1 cellular context compared by ENCODE assay signal in the genomic region with DNA sequence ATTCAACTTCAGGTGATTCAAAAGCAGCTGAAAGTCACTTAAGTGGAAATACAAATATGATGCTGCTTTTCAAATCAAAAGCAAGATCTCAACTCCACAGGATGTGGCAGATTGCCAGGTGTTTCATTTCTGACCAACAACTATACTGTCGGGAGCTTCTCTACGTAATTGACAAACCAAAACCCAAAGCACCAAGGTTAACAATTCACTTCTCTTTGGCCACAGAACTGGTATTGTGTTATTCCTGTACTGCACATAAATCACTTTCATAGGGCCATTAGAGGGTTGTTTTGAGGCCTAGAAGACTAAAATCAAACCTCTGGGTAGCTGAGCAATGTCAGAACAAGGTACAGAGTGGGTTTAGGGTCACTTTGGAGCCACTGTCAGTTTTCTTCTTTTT.
A peak's percentile ranks its signal among the peaks of the same experiment; 100 is the strongest.
TF ChIP-seq lines count a peak whose summit lies in the region.

No MANE protein-coding gene starts in this region.

TF ChIP-seq in GM12878, 131 proteins besides CTCF, POLR2A, EP300 and RAD21 (continued from another document and continues in another):
- TF ChIP-seq, protein P1, sequence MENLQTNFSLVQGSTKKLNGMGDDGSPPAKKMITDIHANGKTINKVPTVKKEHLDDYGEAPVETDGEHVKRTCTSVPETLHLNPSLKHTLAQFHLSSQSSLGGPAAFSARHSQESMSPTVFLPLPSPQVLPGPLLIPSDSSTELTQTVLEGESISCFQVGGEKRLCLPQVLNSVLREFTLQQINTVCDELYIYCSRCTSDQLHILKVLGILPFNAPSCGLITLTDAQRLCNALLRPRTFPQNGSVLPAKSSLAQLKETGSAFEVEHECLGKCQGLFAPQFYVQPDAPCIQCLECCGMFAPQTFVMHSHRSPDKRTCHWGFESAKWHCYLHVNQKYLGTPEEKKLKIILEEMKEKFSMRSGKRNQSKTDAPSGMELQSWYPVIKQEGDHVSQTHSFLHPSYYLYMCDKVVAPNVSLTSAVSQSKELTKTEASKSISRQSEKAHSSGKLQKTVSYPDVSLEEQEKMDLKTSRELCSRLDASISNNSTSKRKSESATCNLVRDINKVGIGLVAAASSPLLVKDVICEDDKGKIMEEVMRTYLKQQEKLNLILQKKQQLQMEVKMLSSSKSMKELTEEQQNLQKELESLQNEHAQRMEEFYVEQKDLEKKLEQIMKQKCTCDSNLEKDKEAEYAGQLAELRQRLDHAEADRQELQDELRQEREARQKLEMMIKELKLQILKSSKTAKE (IDR thresholded peaks at IDR 0.05; ENCODE audit: low read depth, poor library complexity, severe bottlenecking): peak; percentile 82
- TF ChIP-seq, protein P2, sequence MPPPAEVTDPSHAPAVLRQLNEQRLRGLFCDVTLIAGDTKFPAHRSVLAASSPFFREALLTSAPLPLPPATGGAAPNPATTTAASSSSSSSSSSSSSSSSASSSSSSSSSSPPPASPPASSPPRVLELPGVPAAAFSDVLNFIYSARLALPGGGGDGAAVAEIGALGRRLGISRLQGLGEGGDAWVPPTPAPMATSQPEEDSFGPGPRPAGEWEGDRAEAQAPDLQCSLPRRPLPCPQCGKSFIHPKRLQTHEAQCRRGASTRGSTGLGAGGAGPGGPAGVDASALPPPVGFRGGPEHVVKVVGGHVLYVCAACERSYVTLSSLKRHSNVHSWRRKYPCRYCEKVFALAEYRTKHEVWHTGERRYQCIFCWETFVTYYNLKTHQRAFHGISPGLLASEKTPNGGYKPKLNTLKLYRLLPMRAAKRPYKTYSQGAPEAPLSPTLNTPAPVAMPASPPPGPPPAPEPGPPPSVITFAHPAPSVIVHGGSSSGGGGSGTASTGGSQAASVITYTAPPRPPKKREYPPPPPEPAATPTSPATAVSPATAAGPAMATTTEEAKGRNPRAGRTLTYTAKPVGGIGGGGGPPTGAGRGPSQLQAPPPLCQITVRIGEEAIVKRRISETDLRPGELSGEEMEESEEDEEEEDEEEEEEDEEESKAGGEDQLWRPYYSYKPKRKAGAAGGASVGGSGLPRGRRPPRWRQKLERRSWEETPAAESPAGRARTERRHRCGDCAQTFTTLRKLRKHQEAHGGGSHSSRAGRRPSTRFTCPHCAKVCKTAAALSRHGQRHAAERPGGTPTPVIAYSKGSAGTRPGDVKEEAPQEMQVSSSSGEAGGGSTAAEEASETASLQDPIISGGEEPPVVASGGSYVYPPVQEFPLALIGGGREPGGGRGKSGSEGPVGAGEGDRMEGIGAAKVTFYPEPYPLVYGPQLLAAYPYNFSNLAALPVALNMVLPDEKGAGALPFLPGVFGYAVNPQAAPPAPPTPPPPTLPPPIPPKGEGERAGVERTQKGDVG (CRISPR knock-in tag; IDR thresholded peaks at IDR 0.05): no peak
- no peak for TF ChIP-seq SIN3A (IDR thresholded peaks at IDR 0.05; ENCODE audit: low read depth, low read length)
- 0 out of 2 replicates have a peak, but pooled peaks have one; percentile 30 for TF ChIP-seq CBX5 (IDR thresholded peaks at IDR 0.05; ENCODE audit: low read depth)
- no peak for TF ChIP-seq RBBP5 (conservative IDR thresholded peaks at IDR 0.05)
- TF ChIP-seq BHLHE40 (IDR thresholded peaks at IDR 0.05; ENCODE audit: borderline replicate concordance in 1 of 2, low read depth in 2 of 2, low read length in 1 of 2): peak in 1 of 2 experiments; percentile 47; a peak in 1 of 4 replicates
- TF ChIP-seq RCOR1 (conservative IDR thresholded peaks at IDR 0.05; ENCODE audit: low read depth, low read length): no peak
- no peak for TF ChIP-seq SRF (IDR thresholded peaks at IDR 0.05; ENCODE audit: low read depth in 2 of 2, low read length in 2 of 2)
- TF ChIP-seq ZZZ3 (IDR thresholded peaks at IDR 0.05; ENCODE audit: control insufficient read depth, insufficient read length, low read depth): no peak
- no peak for TF ChIP-seq EGR1 (IDR thresholded peaks at IDR 0.05; ENCODE audit: borderline replicate concordance in 1 of 2, low read depth in 2 of 2, low read length in 2 of 2)
- TF ChIP-seq, protein P3, sequence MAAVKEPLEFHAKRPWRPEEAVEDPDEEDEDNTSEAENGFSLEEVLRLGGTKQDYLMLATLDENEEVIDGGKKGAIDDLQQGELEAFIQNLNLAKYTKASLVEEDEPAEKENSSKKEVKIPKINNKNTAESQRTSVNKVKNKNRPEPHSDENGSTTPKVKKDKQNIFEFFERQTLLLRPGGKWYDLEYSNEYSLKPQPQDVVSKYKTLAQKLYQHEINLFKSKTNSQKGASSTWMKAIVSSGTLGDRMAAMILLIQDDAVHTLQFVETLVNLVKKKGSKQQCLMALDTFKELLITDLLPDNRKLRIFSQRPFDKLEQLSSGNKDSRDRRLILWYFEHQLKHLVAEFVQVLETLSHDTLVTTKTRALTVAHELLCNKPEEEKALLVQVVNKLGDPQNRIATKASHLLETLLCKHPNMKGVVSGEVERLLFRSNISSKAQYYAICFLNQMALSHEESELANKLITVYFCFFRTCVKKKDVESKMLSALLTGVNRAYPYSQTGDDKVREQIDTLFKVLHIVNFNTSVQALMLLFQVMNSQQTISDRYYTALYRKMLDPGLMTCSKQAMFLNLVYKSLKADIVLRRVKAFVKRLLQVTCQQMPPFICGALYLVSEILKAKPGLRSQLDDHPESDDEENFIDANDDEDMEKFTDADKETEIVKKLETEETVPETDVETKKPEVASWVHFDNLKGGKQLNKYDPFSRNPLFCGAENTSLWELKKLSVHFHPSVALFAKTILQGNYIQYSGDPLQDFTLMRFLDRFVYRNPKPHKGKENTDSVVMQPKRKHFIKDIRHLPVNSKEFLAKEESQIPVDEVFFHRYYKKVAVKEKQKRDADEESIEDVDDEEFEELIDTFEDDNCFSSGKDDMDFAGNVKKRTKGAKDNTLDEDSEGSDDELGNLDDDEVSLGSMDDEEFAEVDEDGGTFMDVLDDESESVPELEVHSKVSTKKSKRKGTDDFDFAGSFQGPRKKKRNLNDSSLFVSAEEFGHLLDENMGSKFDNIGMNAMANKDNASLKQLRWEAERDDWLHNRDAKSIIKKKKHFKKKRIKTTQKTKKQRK (IDR thresholded peaks at IDR 0.05; ENCODE audit: low read depth, low read length): no peak
- peak; percentile 90 for TF ChIP-seq NR2F1 (conservative IDR thresholded peaks at IDR 0.05)
- TF ChIP-seq, protein P4, sequence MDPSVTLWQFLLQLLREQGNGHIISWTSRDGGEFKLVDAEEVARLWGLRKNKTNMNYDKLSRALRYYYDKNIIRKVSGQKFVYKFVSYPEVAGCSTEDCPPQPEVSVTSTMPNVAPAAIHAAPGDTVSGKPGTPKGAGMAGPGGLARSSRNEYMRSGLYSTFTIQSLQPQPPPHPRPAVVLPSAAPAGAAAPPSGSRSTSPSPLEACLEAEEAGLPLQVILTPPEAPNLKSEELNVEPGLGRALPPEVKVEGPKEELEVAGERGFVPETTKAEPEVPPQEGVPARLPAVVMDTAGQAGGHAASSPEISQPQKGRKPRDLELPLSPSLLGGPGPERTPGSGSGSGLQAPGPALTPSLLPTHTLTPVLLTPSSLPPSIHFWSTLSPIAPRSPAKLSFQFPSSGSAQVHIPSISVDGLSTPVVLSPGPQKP (IDR thresholded peaks at IDR 0.05; ENCODE audit: low read depth, low read length): no peak
- TF ChIP-seq, protein P5, sequence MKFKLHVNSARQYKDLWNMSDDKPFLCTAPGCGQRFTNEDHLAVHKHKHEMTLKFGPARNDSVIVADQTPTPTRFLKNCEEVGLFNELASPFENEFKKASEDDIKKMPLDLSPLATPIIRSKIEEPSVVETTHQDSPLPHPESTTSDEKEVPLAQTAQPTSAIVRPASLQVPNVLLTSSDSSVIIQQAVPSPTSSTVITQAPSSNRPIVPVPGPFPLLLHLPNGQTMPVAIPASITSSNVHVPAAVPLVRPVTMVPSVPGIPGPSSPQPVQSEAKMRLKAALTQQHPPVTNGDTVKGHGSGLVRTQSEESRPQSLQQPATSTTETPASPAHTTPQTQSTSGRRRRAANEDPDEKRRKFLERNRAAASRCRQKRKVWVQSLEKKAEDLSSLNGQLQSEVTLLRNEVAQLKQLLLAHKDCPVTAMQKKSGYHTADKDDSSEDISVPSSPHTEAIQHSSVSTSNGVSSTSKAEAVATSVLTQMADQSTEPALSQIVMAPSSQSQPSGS (IDR thresholded peaks at IDR 0.05; ENCODE audit: low read length): peak; percentile 59
- TF ChIP-seq, protein P6, sequence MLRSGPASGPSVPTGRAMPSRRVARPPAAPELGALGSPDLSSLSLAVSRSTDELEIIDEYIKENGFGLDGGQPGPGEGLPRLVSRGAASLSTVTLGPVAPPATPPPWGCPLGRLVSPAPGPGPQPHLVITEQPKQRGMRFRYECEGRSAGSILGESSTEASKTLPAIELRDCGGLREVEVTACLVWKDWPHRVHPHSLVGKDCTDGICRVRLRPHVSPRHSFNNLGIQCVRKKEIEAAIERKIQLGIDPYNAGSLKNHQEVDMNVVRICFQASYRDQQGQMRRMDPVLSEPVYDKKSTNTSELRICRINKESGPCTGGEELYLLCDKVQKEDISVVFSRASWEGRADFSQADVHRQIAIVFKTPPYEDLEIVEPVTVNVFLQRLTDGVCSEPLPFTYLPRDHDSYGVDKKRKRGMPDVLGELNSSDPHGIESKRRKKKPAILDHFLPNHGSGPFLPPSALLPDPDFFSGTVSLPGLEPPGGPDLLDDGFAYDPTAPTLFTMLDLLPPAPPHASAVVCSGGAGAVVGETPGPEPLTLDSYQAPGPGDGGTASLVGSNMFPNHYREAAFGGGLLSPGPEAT (IDR thresholded peaks at IDR 0.05; ENCODE audit: low read depth): peak; percentile 59; the same call in 1 of the 2 replicates
- TF ChIP-seq GABPA (IDR thresholded peaks at IDR 0.05; ENCODE audit: low read depth): peak; percentile 40; the same call in 1 of the 2 replicates
- TF ChIP-seq, protein P7, sequence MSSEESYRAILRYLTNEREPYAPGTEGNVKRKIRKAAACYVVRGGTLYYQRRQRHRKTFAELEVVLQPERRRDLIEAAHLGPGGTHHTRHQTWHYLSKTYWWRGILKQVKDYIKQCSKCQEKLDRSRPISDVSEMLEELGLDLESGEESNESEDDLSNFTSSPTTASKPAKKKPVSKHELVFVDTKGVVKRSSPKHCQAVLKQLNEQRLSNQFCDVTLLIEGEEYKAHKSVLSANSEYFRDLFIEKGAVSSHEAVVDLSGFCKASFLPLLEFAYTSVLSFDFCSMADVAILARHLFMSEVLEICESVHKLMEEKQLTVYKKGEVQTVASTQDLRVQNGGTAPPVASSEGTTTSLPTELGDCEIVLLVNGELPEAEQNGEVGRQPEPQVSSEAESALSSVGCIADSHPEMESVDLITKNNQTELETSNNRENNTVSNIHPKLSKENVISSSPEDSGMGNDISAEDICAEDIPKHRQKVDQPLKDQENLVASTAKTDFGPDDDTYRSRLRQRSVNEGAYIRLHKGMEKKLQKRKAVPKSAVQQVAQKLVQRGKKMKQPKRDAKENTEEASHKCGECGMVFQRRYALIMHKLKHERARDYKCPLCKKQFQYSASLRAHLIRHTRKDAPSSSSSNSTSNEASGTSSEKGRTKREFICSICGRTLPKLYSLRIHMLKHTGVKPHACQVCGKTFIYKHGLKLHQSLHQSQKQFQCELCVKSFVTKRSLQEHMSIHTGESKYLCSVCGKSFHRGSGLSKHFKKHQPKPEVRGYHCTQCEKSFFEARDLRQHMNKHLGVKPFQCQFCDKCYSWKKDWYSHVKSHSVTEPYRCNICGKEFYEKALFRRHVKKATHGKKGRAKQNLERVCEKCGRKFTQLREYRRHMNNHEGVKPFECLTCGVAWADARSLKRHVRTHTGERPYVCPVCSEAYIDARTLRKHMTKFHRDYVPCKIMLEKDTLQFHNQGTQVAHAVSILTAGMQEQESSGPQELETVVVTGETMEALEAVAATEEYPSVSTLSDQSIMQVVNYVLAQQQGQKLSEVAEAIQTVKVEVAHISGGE (CRISPR knock-in tag; IDR thresholded peaks at IDR 0.05): no peak
- TF ChIP-seq IKZF2 (IDR thresholded peaks at IDR 0.05): peak; percentile 75 to 82
- peak; percentile 74; the same call in 1 of the 2 replicates for TF ChIP-seq IRF4 (IDR thresholded peaks at IDR 0.05; ENCODE audit: low read depth, low read length)
- TF ChIP-seq TCF12 (IDR thresholded peaks at IDR 0.05; ENCODE audit: low read depth, low read length): 0 out of 2 replicates have a peak, but pooled peaks have one; percentile 44
- TF ChIP-seq, protein P8, sequence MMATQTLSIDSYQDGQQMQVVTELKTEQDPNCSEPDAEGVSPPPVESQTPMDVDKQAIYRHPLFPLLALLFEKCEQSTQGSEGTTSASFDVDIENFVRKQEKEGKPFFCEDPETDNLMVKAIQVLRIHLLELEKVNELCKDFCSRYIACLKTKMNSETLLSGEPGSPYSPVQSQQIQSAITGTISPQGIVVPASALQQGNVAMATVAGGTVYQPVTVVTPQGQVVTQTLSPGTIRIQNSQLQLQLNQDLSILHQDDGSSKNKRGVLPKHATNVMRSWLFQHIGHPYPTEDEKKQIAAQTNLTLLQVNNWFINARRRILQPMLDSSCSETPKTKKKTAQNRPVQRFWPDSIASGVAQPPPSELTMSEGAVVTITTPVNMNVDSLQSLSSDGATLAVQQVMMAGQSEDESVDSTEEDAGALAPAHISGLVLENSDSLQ (IDR thresholded peaks at IDR 0.05): peak; percentile 70
- TF ChIP-seq CBX3 (IDR thresholded peaks at IDR 0.05; ENCODE audit: borderline replicate concordance, low read depth): no peak
- no peak for TF ChIP-seq JUND (IDR thresholded peaks at IDR 0.05; ENCODE audit: low read depth, low read length)
- TF ChIP-seq, protein P9, sequence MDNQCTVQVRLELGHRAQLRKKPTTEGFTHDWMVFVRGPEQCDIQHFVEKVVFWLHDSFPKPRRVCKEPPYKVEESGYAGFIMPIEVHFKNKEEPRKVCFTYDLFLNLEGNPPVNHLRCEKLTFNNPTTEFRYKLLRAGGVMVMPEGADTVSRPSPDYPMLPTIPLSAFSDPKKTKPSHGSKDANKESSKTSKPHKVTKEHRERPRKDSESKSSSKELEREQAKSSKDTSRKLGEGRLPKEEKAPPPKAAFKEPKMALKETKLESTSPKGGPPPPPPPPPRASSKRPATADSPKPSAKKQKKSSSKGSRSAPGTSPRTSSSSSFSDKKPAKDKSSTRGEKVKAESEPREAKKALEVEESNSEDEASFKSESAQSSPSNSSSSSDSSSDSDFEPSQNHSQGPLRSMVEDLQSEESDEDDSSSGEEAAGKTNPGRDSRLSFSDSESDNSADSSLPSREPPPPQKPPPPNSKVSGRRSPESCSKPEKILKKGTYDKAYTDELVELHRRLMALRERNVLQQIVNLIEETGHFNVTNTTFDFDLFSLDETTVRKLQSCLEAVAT (IDR thresholded peaks at IDR 0.05): peak; percentile 60; the same call in 1 of the 2 replicates
- TF ChIP-seq, protein P10, sequence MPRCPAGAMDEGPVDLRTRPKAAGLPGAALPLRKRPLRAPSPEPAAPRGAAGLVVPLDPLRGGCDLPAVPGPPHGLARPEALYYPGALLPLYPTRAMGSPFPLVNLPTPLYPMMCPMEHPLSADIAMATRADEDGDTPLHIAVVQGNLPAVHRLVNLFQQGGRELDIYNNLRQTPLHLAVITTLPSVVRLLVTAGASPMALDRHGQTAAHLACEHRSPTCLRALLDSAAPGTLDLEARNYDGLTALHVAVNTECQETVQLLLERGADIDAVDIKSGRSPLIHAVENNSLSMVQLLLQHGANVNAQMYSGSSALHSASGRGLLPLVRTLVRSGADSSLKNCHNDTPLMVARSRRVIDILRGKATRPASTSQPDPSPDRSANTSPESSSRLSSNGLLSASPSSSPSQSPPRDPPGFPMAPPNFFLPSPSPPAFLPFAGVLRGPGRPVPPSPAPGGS (IDR thresholded peaks at IDR 0.05; ENCODE audit: borderline replicate concordance, insufficient read depth, low read depth, low read length, poor library complexity, severe bottlenecking): no peak
- no peak for TF ChIP-seq RB1 (IDR thresholded peaks at IDR 0.05; ENCODE audit: borderline replicate concordance)
- TF ChIP-seq TBL1XR1 (IDR thresholded peaks at IDR 0.05; ENCODE audit: low read depth, low read length): peak; percentile 57; the same call in 1 of the 2 replicates
- TF ChIP-seq ZNF207 (IDR thresholded peaks at IDR 0.05; ENCODE audit: borderline replicate concordance): no peak
- TF ChIP-seq MTA3 (IDR thresholded peaks at IDR 0.05; ENCODE audit: borderline replicate concordance, low read length): 0 out of 2 replicates have a peak, but pooled peaks have one; percentile 32
